Comparison of ENCODE assay signal across 9 cellular contexts in genomic region chr20:49630396-49630951, GRCh38.
DNase-seq lines count a peak whose midpoint lies in the region; ATAC-seq, FAIRE-seq and TF ChIP-seq lines count a peak whose summit lies in the region.
"Had no signal": no experiment of that assay in that cellular context is flagged by ENCODE, and none has a peak within 500 bp of the region (broad histone marks: within the 10 kb centered on the region; RNA-seq: fewer than 3 reads in every experiment).

No MANE protein-coding gene starts in this region.

- peaks cover 21% of the 10 kb centered on the region for H3K4me1 Mint-ChIP-seq in chondrocyte (ENCODE audit: low read depth)

- no peak for FAIRE-seq in HTR-8/SVneo (lab: Jason Lieb, UNC)

- H3K9me3 Mint-ChIP-seq in chondrocyte (ENCODE audit: low read depth), result peaks cover 14% of the 10 kb centered on the region
- H3K9me3 Mint-ChIP-seq: activated T-cell treated with anti-CD3 and anti-CD28 coated beads, Interleukin-2, amount 50 U/mL, for 24 hours had no signal

- H3K27ac Mint-ChIP-seq in chondrocyte (ENCODE audit: unreplicated experiment), result peak overlapping the region; percentile 66

- DNase-seq in ELF-1 (ENCODE audit: low read depth, low spot score), result peak; percentile 60
- no peak for DNase-seq in chondrocyte (ENCODE audit: low spot score)
- DNase-seq in cerebellar nuclear complex (lab: John Stamatoyannopoulos, UW), result no peak
- no peak for DNase-seq in activated CD4-positive, alpha-beta T cell treated with anti-CD3 and anti-CD28 coated beads for 4 hours
- no peak for DNase-seq in hypothalamus (lab: John Stamatoyannopoulos, UW)
- DNase-seq in HTR-8/SVneo (ENCODE audit: insufficient read length, low spot score), result no peak
- DNase-seq: activated T-cell treated with anti-CD3 and anti-CD28 coated beads, Interleukin-2, amount 50 U/mL, for 24 hours had no signal

- ATAC-seq in GM19452 (IDR thresholded peaks at IDR 0.05; ENCODE audit: unreplicated experiment), result peak; percentile 87
- ATAC-seq in HG03064 (IDR thresholded peaks at IDR 0.05; ENCODE audit: low read depth, unreplicated experiment), result peak; percentile 79

- no peak for TF ChIP-seq CTCF in chondrocyte (IDR thresholded peaks at IDR 0.05)

- peaks cover 16% of the 10 kb centered on the region for H3K36me3 Mint-ChIP-seq in chondrocyte (ENCODE audit: low read depth)

- no peak overlapping the region for H3K4me3 Mint-ChIP-seq in chondrocyte (ENCODE audit: unreplicated experiment)
- H3K4me3 Mint-ChIP-seq: activated T-cell treated with anti-CD3 and anti-CD28 coated beads, Interleukin-2, amount 50 U/mL, for 24 hours had no signal

- H3K27me3 Mint-ChIP-seq in chondrocyte (ENCODE audit: low read depth), result no peaks in the 10 kb centered on the region
